9 cellular contexts compared by ENCODE assay signal in the genomic region with DNA sequence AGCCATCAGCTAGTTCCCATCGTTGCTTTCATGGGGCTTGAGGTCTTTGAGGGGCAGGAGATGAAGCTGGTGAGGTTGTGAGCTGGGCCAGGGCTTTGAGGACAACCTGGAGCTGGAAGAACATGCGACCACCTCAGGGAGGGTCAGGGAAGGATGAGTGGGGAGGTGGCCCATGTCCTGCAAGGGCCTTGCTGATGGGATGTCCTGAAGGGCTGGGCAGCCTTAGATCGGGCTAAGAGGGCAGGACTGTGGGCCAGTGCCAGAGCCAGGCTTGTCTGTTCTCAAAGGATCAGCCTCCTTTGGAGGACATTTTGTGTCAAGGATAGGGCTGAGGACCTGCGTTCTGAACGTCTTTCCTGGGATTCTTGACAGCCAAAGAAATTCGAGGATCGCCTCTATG. TPM values are rescaled to one million over a fixed set of nuclear protein-coding genes. Genes with fewer than 3 reads are reported as not detected.
DNase-seq lines count a peak whose midpoint lies in the region; ATAC-seq and TF ChIP-seq lines count a peak whose summit lies in the region.
"Had no signal": no experiment of that assay in that cellular context is flagged by ENCODE, and none has a peak within 500 bp of the region (broad histone marks: within the 10 kb centered on the region; RNA-seq: fewer than 3 reads in every experiment).

No MANE protein-coding gene starts in this region.

- H3K36me3 ChIP-seq in mucosa of stomach (ENCODE audit: control insufficient read depth, insufficient read depth, low read length) (peaks cover 5% of the 10 kb centered on the region), tibial artery (peaks cover 13 to 47% (median 41%) of the 10 kb centered on the region in 3 donors)

- peak overlapping the region; percentile 65 for H3K9ac ChIP-seq in mucosa of stomach (ENCODE audit: low read length)

- H3K27ac Mint-ChIP-seq in activated T-cell treated with anti-CD3 and anti-CD28 coated beads, Interleukin-2, amount 50 U/mL, for 72 hours, result no peak overlapping the region
- H3K27ac Mint-ChIP-seq in dendritic cell treated with granulocyte-macrophage colony-stimulating factor and Interleukin-4, amounts not matched to agents 40 ng/mL and 50 ng/mL, for 4 days, result peak overlapping the region; percentile 76

- H3K36me3 Mint-ChIP-seq in activated T-cell treated with anti-CD3 and anti-CD28 coated beads, Interleukin-2, amount 50 U/mL, for 72 hours (ENCODE audit: insufficient read depth in 2 of 2), result peaks cover 0 to 2% of the 10 kb centered on the region in 2 donors
- peaks cover 53% of the 10 kb centered on the region for H3K36me3 Mint-ChIP-seq in dendritic cell treated with granulocyte-macrophage colony-stimulating factor and Interleukin-4, amounts not matched to agents 40 ng/mL and 50 ng/mL, for 4 days (ENCODE audit: low read depth)

- H3K27me3 ChIP-seq in mucosa of stomach (ENCODE audit: control insufficient read depth, insufficient read depth, low read length) (no peaks in the 10 kb centered on the region), tibial artery (no peaks in the 10 kb centered on the region)

- H3K4me3 ChIP-seq in mucosa of stomach (ENCODE audit: low read length) (no peak overlapping the region), tibial artery (peak overlapping the region in 1 of 2 donors; percentile 78)

- DNase-seq in activated T-cell treated with anti-CD3 and anti-CD28 coated beads, Interleukin-2, amount 50 U/mL, for 72 hours, result no peak
- DNase-seq in activated T-cell treated with anti-CD3 and anti-CD28 coated beads, Interleukin-2, amount 50 U/mL, for 1 hour, result no peak
- DNase-seq in tibial artery, result no peak
- no peak for DNase-seq in hypothalamus (lab: John Stamatoyannopoulos, UW)
- no peak for DNase-seq in D341Med (ENCODE audit: low spot score)
- no peak for DNase-seq in hippocampal formation (lab: John Stamatoyannopoulos, UW)
- DNase-seq: AML-193 had no signal

- intact Hi-C loops in dendritic cell treated with granulocyte-macrophage colony-stimulating factor and Interleukin-4, amounts not matched to agents 40 ng/mL and 50 ng/mL, for 4 days (cut with micrococcal nuclease), result no loop called here
- intact Hi-C loops in tibial artery (cut with DNase I; ENCODE audit: low total_unique reads), result no loop called here

- H3K9me3 ChIP-seq in mucosa of stomach (ENCODE audit: control insufficient read depth, low read length) (no peaks in the 10 kb centered on the region), tibial artery (no peaks in the 10 kb centered on the region)

- H3K4me3 Mint-ChIP-seq in activated T-cell treated with anti-CD3 and anti-CD28 coated beads, Interleukin-2, amount 50 U/mL, for 72 hours, result peak overlapping the region; percentile 18 to 84
- H3K4me3 Mint-ChIP-seq in dendritic cell treated with granulocyte-macrophage colony-stimulating factor and Interleukin-4, amounts not matched to agents 40 ng/mL and 50 ng/mL, for 4 days, result no peak overlapping the region

- peak overlapping the region; percentile 94 to 96 for H3K27ac ChIP-seq in tibial artery

- H3K9me3 Mint-ChIP-seq in activated T-cell treated with anti-CD3 and anti-CD28 coated beads, Interleukin-2, amount 50 U/mL, for 72 hours, result no peaks in the 10 kb centered on the region
- no peaks in the 10 kb centered on the region for H3K9me3 Mint-ChIP-seq in dendritic cell treated with granulocyte-macrophage colony-stimulating factor and Interleukin-4, amounts not matched to agents 40 ng/mL and 50 ng/mL, for 4 days

- ATAC-seq in activated T-cell treated with anti-CD3 and anti-CD28 coated beads, Interleukin-2, amount 50 U/mL, for 72 hours (replicated peaks in 1 of 2), result no peak

- no peaks in the 10 kb centered on the region for H3K27me3 Mint-ChIP-seq in activated T-cell treated with anti-CD3 and anti-CD28 coated beads, Interleukin-2, amount 50 U/mL, for 72 hours (ENCODE audit: low read depth)
- H3K27me3 Mint-ChIP-seq in dendritic cell treated with granulocyte-macrophage colony-stimulating factor and Interleukin-4, amounts not matched to agents 40 ng/mL and 50 ng/mL, for 4 days, result peaks cover 24% of the 10 kb centered on the region

- TF ChIP-seq CTCF in tibial artery (IDR thresholded peaks at IDR 0.05), result no peak

- H3K4me1 Mint-ChIP-seq in activated T-cell treated with anti-CD3 and anti-CD28 coated beads, Interleukin-2, amount 50 U/mL, for 72 hours (ENCODE audit: low read depth), result peaks cover 18% of the 10 kb centered on the region
- H3K4me1 Mint-ChIP-seq in dendritic cell treated with granulocyte-macrophage colony-stimulating factor and Interleukin-4, amounts not matched to agents 40 ng/mL and 50 ng/mL, for 4 days (ENCODE audit: low read depth), result peaks cover 23% of the 10 kb centered on the region

- H3K4me1 ChIP-seq in mucosa of stomach (ENCODE audit: control insufficient read depth, insufficient read depth, low read length) (peaks cover 15% of the 10 kb centered on the region), tibial artery (peaks cover 0 to 19% (median 17%) of the 10 kb centered on the region in 4 donors)

RNA-seq across cellular contexts. Expression of a gene that starts 10.5 kb away (rescaled TPM):
- total RNA-seq in activated T-cell treated with anti-CD3 and anti-CD28 coated beads, Interleukin-2, amount 50 U/mL, for 72 hours, result 10 to 100 TPM; 59.4 to 68.3 TPM

RNA-seq across cellular contexts. Expression of a gene that starts 24.3 kb away (rescaled TPM):
- total RNA-seq in activated T-cell treated with anti-CD3 and anti-CD28 coated beads, Interleukin-2, amount 50 U/mL, for 72 hours, result 1 to 10 TPM; 3.2 to 5.0 TPM

RNA-seq across cellular contexts. Expression of a gene that starts 31.9 kb away (rescaled TPM):
- 1 to 10 TPM; 6.0 to 6.6 TPM for total RNA-seq in activated T-cell treated with anti-CD3 and anti-CD28 coated beads, Interleukin-2, amount 50 U/mL, for 72 hours

RNA-seq across cellular contexts. Expression of a gene that starts 33.9 kb away (rescaled TPM):
- 10 to 100 TPM; 27.0 to 38.2 TPM for total RNA-seq in activated T-cell treated with anti-CD3 and anti-CD28 coated beads, Interleukin-2, amount 50 U/mL, for 72 hours
